34 cellular contexts compared by ENCODE assay signal in the genomic region with DNA sequence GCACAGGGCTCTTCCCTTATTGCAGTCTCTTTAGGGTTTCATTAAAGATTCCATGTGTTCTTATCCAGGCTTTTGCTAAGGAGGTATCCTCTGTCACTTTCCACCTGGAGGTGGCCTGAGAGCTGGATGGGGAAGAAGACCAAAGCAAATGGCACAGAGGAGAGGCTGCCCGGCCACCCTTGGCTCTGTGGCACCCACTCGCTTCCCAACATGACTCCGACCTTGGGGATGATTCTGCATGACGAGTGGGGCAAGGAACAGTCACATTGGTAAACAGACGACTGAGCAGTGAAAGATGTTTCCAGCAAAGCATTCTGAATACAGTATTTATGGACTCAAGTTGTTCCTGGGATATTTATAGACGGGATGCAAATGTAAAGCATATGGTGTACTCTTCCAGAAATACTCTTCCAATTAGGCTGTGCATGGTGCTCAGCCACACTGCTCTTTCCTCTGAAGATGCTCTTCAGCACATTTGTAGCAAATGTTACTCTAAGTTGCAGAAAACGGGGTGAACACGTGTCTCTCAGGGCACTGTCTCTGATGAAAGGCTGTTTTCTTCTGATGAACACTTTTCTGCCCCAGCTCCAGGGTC.
"Had no signal": no experiment of that assay in that cellular context is flagged by ENCODE, and none has a peak within 500 bp of the region (broad histone marks: within the 10 kb centered on the region; RNA-seq: fewer than 3 reads in every experiment).

No MANE protein-coding gene starts in this region.

- H3K4me1 Mint-ChIP-seq: activated CD4-positive, alpha-beta T cell treated with anti-CD3 and anti-CD28 coated beads, Interleukin-2, amount 10 ng/mL, durations not matched to agents 7 days and 5 days; stimulated activated memory B cell treated with anti-CD40 and anti-IgM and Interleukin-4, amounts not matched to agents 10 μg/mL and 1 μg/mL and 100 μg/mL, for 72 hours; stimulated activated naive CD8-positive, alpha-beta T cell treated with anti-CD3 and anti-CD28 coated beads, Interleukin-15, amount 100 ng/mL, for 72 hours had no signal

- H3K9me3 ChIP-seq: body of pancreas, left ventricle myocardium inferior, mucosa of descending colon, neutrophil, ovary, sigmoid colon, tibial artery, upper lobe of right lung had no signal

- H3K4me1 ChIP-seq: body of pancreas, left ventricle myocardium inferior, sigmoid colon, upper lobe of right lung had no signal

- H3K9me3 Mint-ChIP-seq: activated CD4-positive, alpha-beta T cell treated with anti-CD3 and anti-CD28 coated beads, Interleukin-2, amount 10 ng/mL, durations not matched to agents 7 days and 5 days; activated CD8-positive, alpha-beta T cell treated with anti-CD3 and anti-CD28 coated beads for 36 hours; natural killer cell treated with Interleukin-12 subunit alpha and Interleukin-12 subunit beta and Interleukin-15 and Interleukin-18, amount 100 ng/mL, for 72 hours; stimulated activated naive CD8-positive, alpha-beta T cell treated with anti-CD3 and anti-CD28 coated beads, Interleukin-15, amount 100 ng/mL, for 72 hours had no signal

- H3K4me2 ChIP-seq: smooth muscle cell had no signal

- DNase-seq: activated CD4-positive, alpha-beta T cell treated with anti-CD3 and anti-CD28 coated beads, Interleukin-2, amount 10 ng/mL, durations not matched to agents 7 days and 5 days; activated CD4-positive, CD25-positive, alpha-beta regulatory T cell treated with anti-CD3 and anti-CD28 coated beads, Interleukin-2, amount 50 U/mL, for 72 hours; activated CD8-positive, alpha-beta T cell treated with anti-CD3 and anti-CD28 coated beads for 36 hours; activated naive CD4-positive, alpha-beta T cell; activated T-cell treated with anti-CD3 and anti-CD28 coated beads, Interleukin-2, amount 50 U/mL, for 48 hours; aorta; body of pancreas; cerebellar nuclear complex; head of caudate nucleus; hypothalamus; left ventricle myocardium inferior; mesendoderm; mucosa of descending colon; ovary; sigmoid colon; stimulated activated CD4-positive, alpha-beta T cell treated with anti-CD3 and anti-CD28 coated beads, Interleukin-1b, Interleukin-23, amount 100 ng/mL, for 48 hours; stimulated activated CD4-positive, alpha-beta T cell treated with anti-CD3 and anti-CD28 coated beads, Interleukin-4, amount 100 ng/mL, for 4 hours; stimulated activated CD8-positive, alpha-beta memory T cell treated with anti-CD3 and anti-CD28 coated beads, Interleukin-4, amount 100 ng/mL, for 48 hours; stimulated activated naive CD8-positive, alpha-beta T cell treated with anti-CD3 and anti-CD28 coated beads, Interleukin-15, amount 100 ng/mL, for 72 hours; substantia nigra; T-helper 2 cell; upper lobe of right lung had no signal

- H3K4me3 Mint-ChIP-seq: activated CD4-positive, alpha-beta T cell treated with anti-CD3 and anti-CD28 coated beads, Interleukin-2, amount 10 ng/mL, durations not matched to agents 7 days and 5 days; activated CD8-positive, alpha-beta T cell treated with anti-CD3 and anti-CD28 coated beads for 36 hours; activated naive CD8-positive, alpha-beta T cell; natural killer cell treated with Interleukin-12 subunit alpha and Interleukin-12 subunit beta and Interleukin-15 and Interleukin-18, amount 100 ng/mL, for 72 hours; stimulated activated memory B cell treated with anti-CD40 and anti-IgM and Interleukin-4, amounts not matched to agents 10 μg/mL and 1 μg/mL and 100 μg/mL, for 72 hours; stimulated activated naive CD8-positive, alpha-beta T cell treated with anti-CD3 and anti-CD28 coated beads, Interleukin-15, amount 100 ng/mL, for 72 hours had no signal

- H3K27ac Mint-ChIP-seq: activated CD4-positive, alpha-beta T cell treated with anti-CD3 and anti-CD28 coated beads, Interleukin-2, amount 10 ng/mL, durations not matched to agents 7 days and 5 days; activated CD8-positive, alpha-beta T cell treated with anti-CD3 and anti-CD28 coated beads for 36 hours; activated naive CD8-positive, alpha-beta T cell; natural killer cell treated with Interleukin-12 subunit alpha and Interleukin-12 subunit beta and Interleukin-15 and Interleukin-18, amount 100 ng/mL, for 72 hours; progenitor cell of endocrine pancreas; stimulated activated memory B cell treated with anti-CD40 and anti-IgM and Interleukin-4, amounts not matched to agents 10 μg/mL and 1 μg/mL and 100 μg/mL, for 72 hours; stimulated activated naive CD8-positive, alpha-beta T cell treated with anti-CD3 and anti-CD28 coated beads, Interleukin-15, amount 100 ng/mL, for 72 hours had no signal

- FAIRE-seq: endothelial cell of umbilical vein, islet of Langerhans had no signal

- H3K36me3 Mint-ChIP-seq: activated naive CD8-positive, alpha-beta T cell; natural killer cell treated with Interleukin-12 subunit alpha and Interleukin-12 subunit beta and Interleukin-15 and Interleukin-18, amount 100 ng/mL, for 72 hours; stimulated activated memory B cell treated with anti-CD40 and anti-IgM and Interleukin-4, amounts not matched to agents 10 μg/mL and 1 μg/mL and 100 μg/mL, for 72 hours had no signal

- H3K36me3 ChIP-seq: cardiac muscle cell, left ventricle myocardium inferior, neutrophil, ovary, sigmoid colon, tibial artery, upper lobe of right lung had no signal

- H3K27ac ChIP-seq: body of pancreas, cardiac muscle cell, coronary artery, left ventricle myocardium inferior, neutrophil, ovary, sigmoid colon, tibial artery, upper lobe of right lung had no signal

- H3K27me3 Mint-ChIP-seq: stimulated activated naive CD8-positive, alpha-beta T cell treated with anti-CD3 and anti-CD28 coated beads, Interleukin-15, amount 100 ng/mL, for 72 hours had no signal

- H3K27me3 ChIP-seq: body of pancreas, cardiac muscle cell, neutrophil, ovary, sigmoid colon, tibial artery, upper lobe of right lung had no signal

- ATAC-seq: activated CD8-positive, alpha-beta T cell treated with anti-CD3 and anti-CD28 coated beads for 36 hours; body of pancreas; mucosa of descending colon; stimulated activated memory B cell treated with anti-CD40 and anti-IgM and Interleukin-4, amounts not matched to agents 10 μg/mL and 1 μg/mL and 100 μg/mL, for 72 hours; stimulated activated naive CD8-positive, alpha-beta T cell treated with anti-CD3 and anti-CD28 coated beads, Interleukin-15, amount 100 ng/mL, for 72 hours had no signal

- H3K4me3 ChIP-seq: body of pancreas, cardiac muscle cell, coronary artery, left ventricle myocardium inferior, lung, mucosa of descending colon, ovary, sigmoid colon, smooth muscle cell, tibial artery, upper lobe of right lung had no signal
